8 cellular contexts compared by ENCODE assay signal in genomic region chr17:47324224-47325020, GRCh38. TPM values are rescaled to one million over a fixed set of nuclear protein-coding genes. Genes with fewer than 3 reads are reported as not detected.
DNase-seq lines count a peak whose midpoint lies in the region; ATAC-seq, FAIRE-seq and TF ChIP-seq lines count a peak whose summit lies in the region.

No MANE protein-coding gene starts in this region.

- peak overlapping the region; percentile 95 for H3K27ac Mint-ChIP-seq in CD8-positive, alpha-beta T cell

- peak overlapping the region; percentile 84 for H3K27ac ChIP-seq in CD8-positive, alpha-beta T cell (ENCODE audit: low read depth, low read length)
- H3K27ac ChIP-seq in PC-3 (ENCODE audit: low read length) (peak overlapping the region; percentile 36; the same call in 1 of the 2 replicates), pancreas (peak overlapping the region; percentile 76 to 91 (median 84))

- H3K9me3 ChIP-seq in CD8-positive, alpha-beta T cell (ENCODE audit: low read length) = no peaks in the 10 kb centered on the region
- H3K9me3 ChIP-seq in PC-3 (ENCODE audit: low read length) (0 out of 2 replicates have a peak, but pooled peaks cover 5% of the 10 kb centered on the region), pancreas (no peaks in the 10 kb centered on the region)

- H3K9me2 ChIP-seq in PC-3 (replicated peaks; ENCODE audit: low read length) = no peaks in the 10 kb centered on the region

- H3K36me3 ChIP-seq in CD8-positive, alpha-beta T cell (ENCODE audit: insufficient read depth, low read length) = no peaks in the 10 kb centered on the region
- H3K36me3 ChIP-seq in PC-3 (ENCODE audit: low read depth, low read length) = no peaks in the 10 kb centered on the region
- H3K36me3 ChIP-seq in pancreas = no peaks in the 10 kb centered on the region

- H3F3A ChIP-seq in PC-3 (ENCODE audit: low read length, unreplicated experiment) = no peaks in the 10 kb centered on the region

- POLR2A ChIA-PET in CD8-positive, alpha-beta T cell (lab: Charles Lee) = interaction anchor here (1.9 kb wide), 2 partner anchors 104 to 325 kb away, joined by 6 to 9 read pairs; partner anchors contain the start of gene KPNB1
- POLR2A ChIA-PET in PC-3 (lab: Charles Lee; ENCODE audit: unreplicated experiment) = no interaction called here

- peak; percentile 61 for ATAC-seq in CD8-positive, alpha-beta T cell
- ATAC-seq in HG03457 (IDR thresholded peaks at IDR 0.05; ENCODE audit: unreplicated experiment) (peak; percentile 20), PC-3 (peak; percentile 15), pancreas (peak; percentile 54 to 67 (median 66))

- no peaks in the 10 kb centered on the region for H3K27me3 Mint-ChIP-seq in CD8-positive, alpha-beta T cell (ENCODE audit: low read depth)

- no peaks in the 10 kb centered on the region for H3K9me3 Mint-ChIP-seq in CD8-positive, alpha-beta T cell

- H3K27me3 ChIP-seq in CD8-positive, alpha-beta T cell (ENCODE audit: insufficient read depth, low read length) = no peaks in the 10 kb centered on the region
- no peaks in the 10 kb centered on the region for H3K27me3 ChIP-seq in PC-3 (ENCODE audit: low read length)
- no peaks in the 10 kb centered on the region for H3K27me3 ChIP-seq in pancreas

- H4K20me1 ChIP-seq in PC-3 (ENCODE audit: low read length) = no peaks in the 10 kb centered on the region

- peak overlapping the region; percentile 100 for H2AFZ ChIP-seq in PC-3 (ENCODE audit: low read length)

- BruUV-seq in PC-3 (replicated peaks; lab: Mats Ljungman, UMichigan) = TSS peak; percentile 91

- no peaks in the 10 kb centered on the region for H3K79me2 ChIP-seq in PC-3 (ENCODE audit: low read length)

- peaks cover 4% of the 10 kb centered on the region for H3K4me1 ChIP-seq in CD8-positive, alpha-beta T cell (ENCODE audit: insufficient read depth, low read length)
- peaks cover 14% of the 10 kb centered on the region for H3K4me1 ChIP-seq in PC-3 (ENCODE audit: insufficient read depth, low read length)
- H3K4me1 ChIP-seq in pancreas = peaks cover 0 to 4% (median 0%) of the 10 kb centered on the region in 3 donors

- peaks cover 20% of the 10 kb centered on the region for H3K4me1 Mint-ChIP-seq in CD8-positive, alpha-beta T cell (ENCODE audit: low read depth)

- WGBS in pancreas, 2 donors = 13 to 24% methylated on average over 28 of the region's 28 CpGs

- peak overlapping the region; percentile 81 for H3K9ac ChIP-seq in PC-3 (ENCODE audit: low read length)

- intact Hi-C loops in CD8-positive, alpha-beta T cell (cut with DNase I, micrococcal nuclease) = loop anchor here in 1 of 2 experiments (1.0 to 10.0 kb wide), 2 partner anchors 135 to 260 kb away; partner anchors contain the start of gene CDC27
- intact Hi-C loops in PC-3 (cut with micrococcal nuclease) = loop anchor here (5.0 kb wide), 1 partner anchor 288 kb away; no protein-coding TSS in a partner anchor
- intact Hi-C loops in pancreas (cut with DNase I) = no loop called here

- FAIRE-seq in GM19239 (lab: Jason Lieb, UNC) (peak; percentile 90), pancreas (lab: Jason Lieb, UNC) (no peak)

- H3K4me2 ChIP-seq in PC-3 (ENCODE audit: low read length) = peak overlapping the region; percentile 100

- CTCF ChIA-PET in CD8-positive, alpha-beta T cell (lab: Charles Lee) = interaction anchor here (1.0 to 1.7 kb wide), 3 partner anchors 9 to 291 kb away, joined by 4 to 6 read pairs (median 5); no protein-coding TSS in a partner anchor
- CTCF ChIA-PET in PC-3 (lab: Charles Lee) = interaction anchor here (0.6 kb wide), 1 partner anchor 292 kb away, joined by 3 read pairs; no protein-coding TSS in a partner anchor

- peak overlapping the region; percentile 99 for H3K4me3 Mint-ChIP-seq in CD8-positive, alpha-beta T cell

- TF ChIP-seq CTCF in CD8-positive, alpha-beta T cell (IDR thresholded peaks at IDR 0.05) = no peak
- TF ChIP-seq CTCF in PC-3 (conservative IDR thresholded peaks at IDR 0.05; ENCODE audit: low read depth, low read length) (no peak), pancreas (IDR thresholded peaks at IDR 0.05) (no peak)

- peak; percentile 8 to 72 (median 45) for DNase-seq in CD8-positive, alpha-beta T cell
- DNase-seq in GM19239 (ENCODE audit: insufficient read length, low spot score) (no peak), PC-3 (peak; percentile 49), germinal center (ENCODE audit: low spot score) (peak; percentile 49), pancreas (peak; percentile 21 to 65 (median 52)), NK-92 (lab: John Stamatoyannopoulos, UW; ENCODE audit: unreplicated experiment) (no peak)
- DNase-seq in activated effector memory CD4-positive, alpha-beta T cell treated with Interleukin-2 at 50 U/mL for 16 hours = peak; percentile 40

- H3K36me3 Mint-ChIP-seq in CD8-positive, alpha-beta T cell = peaks cover 20% of the 10 kb centered on the region

- peak overlapping the region; percentile 86 for H3K4me3 ChIP-seq in CD8-positive, alpha-beta T cell (ENCODE audit: low read depth, low read length)
- H3K4me3 ChIP-seq in PC-3 (ENCODE audit: low read length) = peak overlapping the region; percentile 94
- H3K4me3 ChIP-seq in pancreas = peak overlapping the region; percentile 47 to 69 (median 53)

RNA-seq across cellular contexts. Expression of gene EFCAB13, which starts 0.7 kb away (rescaled TPM):
- total RNA-seq in CD8-positive, alpha-beta T cell = 10 to 100 TPM; 10.7 to 13.1 TPM
- total RNA-seq in PC-3 (2014; rRNA removed) (1.2 and 2.7 TPM in 2 replicates), pancreas (1 to 10 TPM in 5 of 6 donors, under 1 TPM in 1; 0.82 to 6.7 (median 2.6) TPM)
- polyA plus RNA-seq in pancreas = 1 to 10 TPM in 1 of 2 donors, under 1 TPM in 1; 0.46 to 1.2 TPM

Comparison
In these comparisons a context has a peak if more than half of its experiments do, and no peak if none do; other contexts are left out.
1. ATAC-seq: peak in every context shown above with its lines; median percentile 66 in pancreas; 61 in CD8-positive, alpha-beta T cell; 20 in HG03457; 15 in PC-3.
2. DNase-seq: peak in CD8-positive, alpha-beta T cell (7 of 7), PC-3 (single experiment), activated effector memory CD4-positive, alpha-beta T cell treated with Interleukin-2 at 50 U/mL for 16 hours (single experiment), germinal center (single experiment) and pancreas (6 of 6); none in GM19239 (single experiment) and NK-92 (single experiment).
3. Peak in every context shown above with its lines, with median percentiles within 50 percentile points of each other: H3K27ac ChIP-seq and H3K4me3 ChIP-seq.